ENCODE assay signal across 9 cellular contexts in genomic region chr13:99288069-99288468, GRCh38. TPM values are rescaled to one million over a fixed set of nuclear protein-coding genes. Genes with fewer than 3 reads are reported as not detected.
DNase-seq lines count a peak whose midpoint lies in the region; ATAC-seq and TF ChIP-seq lines count a peak whose summit lies in the region.
"Had no signal": no experiment of that assay in that cellular context is flagged by ENCODE, and none has a peak within 500 bp of the region (broad histone marks: within the 10 kb centered on the region; RNA-seq: fewer than 3 reads in every experiment).

No MANE protein-coding gene starts in this region.

- H3K36me3 Mint-ChIP-seq in activated naive CD8-positive, alpha-beta T cell treated with anti-CD3 and anti-CD28 coated beads, Interleukin-2, amount 50 U/mL, for 24 hours (ENCODE audit: low read depth) = peaks cover 47% of the 10 kb centered on the region

- H3K9me3 Mint-ChIP-seq in activated naive CD8-positive, alpha-beta T cell treated with anti-CD3 and anti-CD28 coated beads, Interleukin-2, amount 50 U/mL, for 24 hours = no peaks in the 10 kb centered on the region

- H3K27me3 ChIP-seq in uterus = no peaks in the 10 kb centered on the region

- H3K79me2 ChIP-seq in OCI-LY7 (ENCODE audit: insufficient read depth, low read depth, low read length) = peaks cover 2% of the 10 kb centered on the region; the same call in 1 of the 2 replicates

- no TSS peak for BruUV-seq in OCI-LY7 (replicated peaks; lab: Mats Ljungman, UMichigan)

- H3K27ac ChIP-seq in OCI-LY7 (ENCODE audit: low read depth, low read length, poor library complexity, severe bottlenecking) = no peak overlapping the region
- no peak overlapping the region for H3K27ac ChIP-seq in uterus

- H3K4me2 ChIP-seq in OCI-LY7 (ENCODE audit: low read length) = no peak overlapping the region

- H3K4me1 Mint-ChIP-seq in activated naive CD8-positive, alpha-beta T cell treated with anti-CD3 and anti-CD28 coated beads, Interleukin-2, amount 50 U/mL, for 24 hours = peaks cover 91% of the 10 kb centered on the region

- TF ChIP-seq CTCF in OCI-LY7 (conservative IDR thresholded peaks at IDR 0.05; ENCODE audit: low read length) (no peak), uterus (IDR thresholded peaks at IDR 0.05) (no peak)

- no peak overlapping the region for H2AFZ ChIP-seq in OCI-LY7 (ENCODE audit: low read length)

- H3K9me3 ChIP-seq in OCI-LY7 (ENCODE audit: low read length) (no peaks in the 10 kb centered on the region), uterus (no peaks in the 10 kb centered on the region)

- ATAC-seq in GM19372 (IDR thresholded peaks at IDR 0.05; ENCODE audit: low read depth, unreplicated experiment) = peak; percentile 79
- ATAC-seq in HG03280 (IDR thresholded peaks at IDR 0.05; ENCODE audit: unreplicated experiment) = peak; percentile 73
- ATAC-seq in activated naive CD8-positive, alpha-beta T cell treated with anti-CD3 and anti-CD28 coated beads, Interleukin-2, amount 50 U/mL, for 24 hours = peak; percentile 79

- intact Hi-C loops in OCI-LY7 (cut with micrococcal nuclease; ENCODE audit: unreplicated experiment) (no loop called here), uterus (cut with DNase I; ENCODE audit: low total_unique reads) (no loop called here)

- peak overlapping the region; percentile 91 for H3K27ac Mint-ChIP-seq in activated naive CD8-positive, alpha-beta T cell treated with anti-CD3 and anti-CD28 coated beads, Interleukin-2, amount 50 U/mL, for 24 hours

- CTCF ChIA-PET in OCI-LY7 (lab: Charles Lee; ENCODE audit: unreplicated experiment) = no interaction called here

- H3K4me1 ChIP-seq in OCI-LY7 (ENCODE audit: insufficient read depth, low read length, poor library complexity, severe bottlenecking) (peaks cover 5% of the 10 kb centered on the region), uterus (no peaks in the 10 kb centered on the region)

- H3K27me3 Mint-ChIP-seq in activated naive CD8-positive, alpha-beta T cell treated with anti-CD3 and anti-CD28 coated beads, Interleukin-2, amount 50 U/mL, for 24 hours = no peaks in the 10 kb centered on the region

- POLR2A ChIA-PET in OCI-LY7 (lab: Charles Lee) = no interaction called here

- H3K36me3 ChIP-seq in OCI-LY7 (ENCODE audit: insufficient read depth, low read length) (no peaks in the 10 kb centered on the region), uterus (no peaks in the 10 kb centered on the region)

- peak overlapping the region; percentile 45 for H3K4me3 Mint-ChIP-seq in activated naive CD8-positive, alpha-beta T cell treated with anti-CD3 and anti-CD28 coated beads, Interleukin-2, amount 50 U/mL, for 24 hours

- peaks cover 3% of the 10 kb centered on the region for H4K20me1 ChIP-seq in OCI-LY7 (ENCODE audit: insufficient read depth, low read length)

- DNase-seq in DMS79 (lab: John Stamatoyannopoulos, UW) = peak; percentile 61
- DNase-seq in activated naive CD8-positive, alpha-beta T cell treated with anti-CD3 and anti-CD28 coated beads, Interleukin-2, amount 50 U/mL, for 24 hours = peak; percentile 52
- DNase-seq in NCI-H1417 treated with DMSO at 0.1 percent for 48 hours (lab: John Stamatoyannopoulos, UW) = no peak
- DNase-seq in OCI-LY7 (ENCODE audit: low spot score) = no peak
- DNase-seq in superior temporal gyrus (ENCODE audit: extremely low spot score) = no peak
- DNase-seq in uterus = no peak

- TF ChIP-seq POLR2A in uterus (IDR thresholded peaks at IDR 0.05) = no peak

- no peak overlapping the region for H3K4me3 ChIP-seq in OCI-LY7 (ENCODE audit: low read depth, low read length, poor library complexity, severe bottlenecking)
- no peak overlapping the region for H3K4me3 ChIP-seq in uterus

- H3K9me2 ChIP-seq in OCI-LY7 (ENCODE audit: insufficient read depth, low read length) = no peaks in the 10 kb centered on the region

RNA-seq across cellular contexts. Expression of gene GPR183, which starts 19.1 kb away (rescaled TPM):
- total RNA-seq in OCI-LY7 (2014; rRNA removed; shearing (Covaris generic)) = not detected in 2 replicates
- not detected in 2 replicates for total RNA-seq in OCI-LY7 (2022)
- total RNA-seq in uterus = 10 to 100 TPM in 1 of 4 donors, 1 to 10 TPM in 3; 2.0 to 10.8 (median 3.8) TPM

RNA-seq across cellular contexts. Expression of gene GPR18, which starts 29.9 kb away (rescaled TPM):
- 6.6 and 13.7 TPM in 2 replicates for total RNA-seq in OCI-LY7 (2014; rRNA removed; shearing (Covaris generic))
- total RNA-seq in OCI-LY7 (2022) (10.9 and 15.1 TPM in 2 replicates), uterus (1 to 10 TPM in 2 of 4 donors, not detected in 2; 1.1 to 2.1 TPM)
- total RNA-seq: lung microvascular endothelial cell had no signal

Comparison
In these comparisons a context has a peak if more than half of its experiments do, and no peak if none do; other contexts are left out.
1. DNase-seq: peak in DMS79 (single experiment) and activated naive CD8-positive, alpha-beta T cell treated with anti-CD3 and anti-CD28 coated beads, Interleukin-2, amount 50 U/mL, for 24 hours (single experiment); none in NCI-H1417 treated with DMSO at 0.1 percent for 48 hours (single experiment), OCI-LY7 (single experiment), superior temporal gyrus (single experiment) and uterus (0 of 2).
2. Peak in every context shown above with its lines, with median percentiles within 50 percentile points of each other: ATAC-seq.